Comparison of ENCODE assay signal across 1 cellular context in genomic region chr6:31377029-31377428, GRCh38.
TF ChIP-seq lines count a peak whose summit lies in the region.

No MANE protein-coding gene starts in this region.

TF ChIP-seq in H1, 55 proteins besides CTCF, POLR2A, EP300 and RAD21:
- no peak for TF ChIP-seq MAX (IDR thresholded peaks at IDR 0.05)
- TF ChIP-seq CREB1 (IDR thresholded peaks at IDR 0.05), result no peak
- no peak for TF ChIP-seq MAFK (IDR thresholded peaks at IDR 0.05; ENCODE audit: low read depth, low read length)
- TF ChIP-seq BCL11A (IDR thresholded peaks at IDR 0.05; ENCODE audit: low read depth in 2 of 2, low read length in 2 of 2), result no peak
